Comparison of ENCODE assay signal across 8 cellular contexts in the genomic region with DNA sequence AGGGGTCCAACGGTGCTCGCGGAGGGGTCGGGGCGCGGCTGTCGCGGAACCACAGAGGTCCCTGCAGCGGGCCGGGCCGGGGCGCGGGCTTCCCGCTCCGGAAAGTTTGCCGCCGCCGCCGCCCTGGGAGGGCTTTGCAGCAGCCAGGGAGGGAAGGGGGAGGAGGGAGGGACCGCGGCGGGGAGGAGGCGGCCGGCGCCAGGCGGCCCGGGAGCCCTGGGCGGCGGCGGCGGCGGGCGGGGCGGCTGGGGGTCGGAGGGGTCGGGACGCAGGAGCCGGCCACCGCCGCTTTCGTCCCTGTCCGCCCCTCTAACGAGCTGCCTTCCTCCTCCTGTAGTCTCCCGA. TPM values are rescaled to one million over a fixed set of nuclear protein-coding genes. Genes with fewer than 3 reads are reported as not detected.
DNase-seq lines count a peak whose midpoint lies in the region; ATAC-seq, FAIRE-seq and TF ChIP-seq lines count a peak whose summit lies in the region.

No MANE protein-coding gene starts in this region.

- TF ChIP-seq EP300 in A549 (IDR thresholded peaks at IDR 0.05) = no peak

- peaks cover 18% of the 10 kb centered on the region for H3K4me1 ChIP-seq in A549
- H3K4me1 ChIP-seq in neuron (ENCODE audit: insufficient read depth, low read length) = peaks cover 28% of the 10 kb centered on the region

- peak overlapping the region; percentile 66 to 91 for H3K27ac ChIP-seq in A549

- TF ChIP-seq CTCF in A549 (IDR thresholded peaks at IDR 0.05) = no peak

- CTCF ChIA-PET in A549 (lab: Yijun Ruan, JAX) = interaction anchor here (1.4 to 7.8 kb wide), 4 partner anchors 16 to 48 kb away, joined by 4 to 79 read pairs (median 16); no protein-coding TSS in a partner anchor

- WGBS in A549 (ENCODE audit: missing lambda C conversion rate) = no CpG with 5 or more reads among the region's 44 CpGs

- no peak for FAIRE-seq in A549 (lab: Jason Lieb, UNC)

- H3K36me3 ChIP-seq in neuron (ENCODE audit: insufficient read depth, low read length) = peaks cover 8% of the 10 kb centered on the region

- H3K27me3 ChIP-seq in neuron (ENCODE audit: insufficient read depth, low read length) = peaks cover 3% of the 10 kb centered on the region

- POLR2A ChIA-PET in A549 (lab: Yijun Ruan, JAX) = interaction anchor here (1.9 kb wide), 1 partner anchor 26 kb away, joined by 5 read pairs; no protein-coding TSS in a partner anchor

- H2AFZ ChIP-seq in neuron (ENCODE audit: low read depth, low read length) = no peak overlapping the region

- peak overlapping the region; percentile 92 for H3K4me2 ChIP-seq in A549

- ATAC-seq in A549 (peak; percentile 2 to 46; a peak in 4 of 6 replicates), GM21447 (IDR thresholded peaks at IDR 0.05; ENCODE audit: unreplicated experiment) (peak; percentile 26)

- no peaks in the 10 kb centered on the region for H3K9me3 ChIP-seq in A549
- H3K9me3 ChIP-seq in neuron (ENCODE audit: low read length) = no peaks in the 10 kb centered on the region

- DNase-seq in A549 (ENCODE audit: low read depth in 1 of 2, low spot score in 1 of 2) (peak; percentile 25 to 33), T-helper 9 cell (peak; percentile 41), ureter (ENCODE audit: low spot score) (no peak), cortex of kidney (lab: John Stamatoyannopoulos, UW) (no peak), HT-29 (ENCODE audit: low spot score) (no peak)
- DNase-seq in effector CD8-positive, alpha-beta T cell (lab: John Stamatoyannopoulos, UW) = peak; percentile 31

- no peak for TF ChIP-seq RAD21 in A549 (conservative IDR thresholded peaks at IDR 0.05 in 1 of 2, IDR thresholded peaks at IDR 0.05 in 1 of 2)

- no peak for TF ChIP-seq POLR2A in A549 (IDR thresholded peaks at IDR 0.05; ENCODE audit: low read length)

- peak overlapping the region; percentile 62 for H3K4me3 ChIP-seq in A549
- H3K4me3 ChIP-seq in neuron (ENCODE audit: low read length) = peak overlapping the region; percentile 90

TF ChIP-seq in A549, 52 proteins besides CTCF, POLR2A, EP300 and RAD21:
- TF ChIP-seq NR3C1 (IDR thresholded peaks at IDR 0.05) = no peak
- no peak for TF ChIP-seq NFE2L2 (conservative IDR thresholded peaks at IDR 0.05; ENCODE audit: low read length)
- 0 out of 5 replicates have a peak, but pooled peaks of 1 of the 2 experiments have one; percentile 2 for TF ChIP-seq JUN (IDR thresholded peaks at IDR 0.05)
- TF ChIP-seq, protein P1, sequence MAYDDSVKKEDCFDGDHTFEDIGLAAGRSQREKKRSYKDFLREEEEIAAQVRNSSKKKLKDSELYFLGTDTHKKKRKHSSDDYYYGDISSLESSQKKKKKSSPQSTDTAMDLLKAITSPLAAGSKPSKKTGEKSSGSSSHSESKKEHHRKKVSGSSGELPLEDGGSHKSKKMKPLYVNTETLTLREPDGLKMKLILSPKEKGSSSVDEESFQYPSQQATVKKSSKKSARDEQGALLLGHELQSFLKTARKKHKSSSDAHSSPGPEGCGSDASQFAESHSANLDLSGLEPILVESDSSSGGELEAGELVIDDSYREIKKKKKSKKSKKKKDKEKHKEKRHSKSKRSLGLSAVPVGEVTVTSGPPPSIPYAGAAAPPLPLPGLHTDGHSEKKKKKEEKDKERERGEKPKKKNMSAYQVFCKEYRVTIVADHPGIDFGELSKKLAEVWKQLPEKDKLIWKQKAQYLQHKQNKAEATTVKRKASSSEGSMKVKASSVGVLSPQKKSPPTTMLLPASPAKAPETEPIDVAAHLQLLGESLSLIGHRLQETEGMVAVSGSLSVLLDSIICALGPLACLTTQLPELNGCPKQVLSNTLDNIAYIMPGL (CRISPR knock-in tag; IDR thresholded peaks at IDR 0.05; ENCODE audit: borderline replicate concordance) = no peak
- no peak for TF ChIP-seq CBX2 (IDR thresholded peaks at IDR 0.05; ENCODE audit: borderline replicate concordance, low read depth)

RNA-seq across cellular contexts. Expression of a gene that starts 0.4 kb away (rescaled TPM):
- polyA plus RNA-seq in A549 (2011; rRNA removed) = 1.6 and 1.9 TPM in 2 replicates
- 4.4 and 7.0 TPM in 2 replicates for polyA plus RNA-seq in A549 (2012; cell fraction: cytosol; rRNA removed)
- 25.1 and 29.5 TPM in 2 replicates for polyA plus RNA-seq in A549 (2012; cell fraction: nucleus; rRNA removed)
- polyA plus RNA-seq in A549 (2017; fragmentation: RNase III; extraction: RNeasy Plus Mini Kit Qiagen cat#74134 plus additional on column Dnase treatment) = 3.8 to 4.8 TPM (median 3.9 TPM) in 3 replicates
- 1.4 and 1.5 TPM in 2 replicates for polyA minus RNA-seq in A549 (2011; rRNA and poly(A)+ RNA removed)
- total RNA-seq in ureter = 121 TPM
- total RNA-seq in HT-29 (2014; rRNA removed; shearing (Covaris generic)) = 73.4 and 77.0 TPM in 2 replicates

Comparison
In these comparisons a context has a peak if more than half of its experiments do, and no peak if none do; other contexts are left out.
1. DNase-seq: peak in A549 (2 of 2), T-helper 9 cell (single experiment) and effector CD8-positive, alpha-beta T cell (single experiment); none in ureter (single experiment), cortex of kidney (single experiment) and HT-29 (single experiment).